8 cellular contexts compared by ENCODE assay signal in the genomic region with DNA sequence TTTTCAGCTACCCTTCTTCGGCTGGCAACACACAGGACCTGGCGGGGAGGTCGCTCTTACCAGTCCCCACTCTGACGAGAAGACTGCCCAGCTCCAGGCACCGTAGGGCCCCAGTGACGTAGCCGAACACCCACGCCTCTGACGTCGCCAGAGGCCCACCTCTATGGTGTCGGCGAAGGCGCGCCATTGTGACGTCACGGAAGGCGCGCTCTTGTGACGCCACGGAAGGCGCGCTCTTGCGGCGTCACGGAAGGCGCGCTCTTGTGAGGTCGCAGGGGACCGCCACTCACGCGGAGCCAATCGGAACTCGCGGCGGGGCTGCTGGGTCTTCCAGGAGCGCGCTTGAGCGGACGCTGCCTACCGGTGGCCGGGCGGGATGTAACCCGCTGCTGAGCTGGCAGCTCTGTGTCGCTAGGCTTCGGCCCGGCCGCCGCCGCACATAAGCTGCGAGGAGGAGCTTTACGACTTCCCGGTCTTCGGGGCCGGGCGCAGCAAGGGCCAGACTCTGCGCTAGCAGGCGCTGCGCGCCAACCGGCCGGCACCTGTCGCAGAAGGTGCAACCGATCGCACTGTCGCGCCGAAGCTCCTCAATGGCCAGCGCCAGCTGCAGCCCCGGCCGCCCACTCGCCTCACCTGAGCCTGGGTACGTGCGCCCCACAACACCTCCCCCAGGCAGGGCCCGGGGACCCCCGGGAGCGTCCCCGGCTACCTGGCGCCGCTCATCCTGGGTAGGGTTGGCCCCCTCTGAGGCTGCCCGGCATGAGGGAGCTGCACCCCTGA.
DNase-seq lines count a peak whose midpoint lies in the region; ATAC-seq and TF ChIP-seq lines count a peak whose summit lies in the region.
"Not testable (repeated sequence)": the region's sequence is repeated elsewhere in the genome, so short reads cannot be mapped to it uniquely, and the experiment has no call there.

No MANE protein-coding gene starts in this region.

- H4K20me1 ChIP-seq in smooth muscle cell (ENCODE audit: low read depth) = not testable (repeated sequence)

- WGBS in smooth muscle cell (ENCODE audit: low lambda C conversion rate) = under 1% methylated on average over 69 of the region's 80 CpGs

- H3K4me1 ChIP-seq in smooth muscle cell (ENCODE audit: low read depth) = not testable (repeated sequence)

- H3K9me3 ChIP-seq in smooth muscle cell (replicated peaks; ENCODE audit: low read depth) = not testable (repeated sequence)

- peak overlapping the region; percentile 76 for H3K4me2 ChIP-seq in smooth muscle cell

- H3K4me3 ChIP-seq in WI38 (ENCODE audit: low read depth, low read length) (peak overlapping the region; percentile 70), cardiac fibroblast (replicated peaks in 1 of 2; ENCODE audit: low read depth in 2 of 2, low read length in 2 of 2) (peak overlapping the region; percentile 73 to 78), smooth muscle cell (peak overlapping the region; percentile 56)

- H3K27me3 ChIP-seq in smooth muscle cell (ENCODE audit: low read depth) = not testable (repeated sequence)

- H3K9ac ChIP-seq in smooth muscle cell (ENCODE audit: low read depth) = peak overlapping the region; percentile 91

- H3K27ac ChIP-seq in smooth muscle cell (ENCODE audit: low read depth) = peak overlapping the region; percentile 93

- not testable (repeated sequence) for H3K79me2 ChIP-seq in smooth muscle cell (ENCODE audit: low read depth)

- TF ChIP-seq CTCF in WI38 (IDR thresholded peaks at IDR 0.05; ENCODE audit: low read depth, low read length) (0 out of 2 replicates have a peak, but pooled peaks have one; percentile 5), cardiac fibroblast (IDR thresholded peaks at IDR 0.05; ENCODE audit: low read depth, low read length) (peak; percentile 16)
- not testable (repeated sequence) for TF ChIP-seq CTCF in smooth muscle cell (IDR thresholded peaks at IDR 0.05; ENCODE audit: borderline replicate concordance, insufficient read depth, poor library complexity, severe bottlenecking)

- H3F3A ChIP-seq in smooth muscle cell (ENCODE audit: low read depth) = not testable (repeated sequence)

- peak; percentile 94 for DNase-seq in AG08395 (ENCODE audit: low spot score)
- peak; percentile 37 for DNase-seq in NCI-H2196 treated with DMSO at 0.1 percent for 48 hours (lab: John Stamatoyannopoulos, UW; ENCODE audit: unreplicated experiment)
- DNase-seq in cardiac fibroblast (ENCODE audit: low read depth in 2 of 2) = peak; percentile 98 to 100
- DNase-seq in iPS-NIHi7 (ENCODE audit: extremely low spot score) = peak; percentile 94
- DNase-seq in smooth muscle cell (lab: John Stamatoyannopoulos, UW; ENCODE audit: unreplicated experiment) = peak; percentile 80

- H2AFZ ChIP-seq in smooth muscle cell (ENCODE audit: low read depth) = not testable (repeated sequence)

- peak; percentile 100 for ATAC-seq in GM18907 (IDR thresholded peaks at IDR 0.05; ENCODE audit: unreplicated experiment)
- ATAC-seq in HG03139 (IDR thresholded peaks at IDR 0.05; ENCODE audit: unreplicated experiment) = peak; percentile 100

- not testable (repeated sequence) for H3K36me3 ChIP-seq in smooth muscle cell (ENCODE audit: low read depth)

Comparison
In these comparisons a context has a peak if more than half of its experiments do, and no peak if none do; other contexts are left out.
1. Peak in every context shown above with its lines: DNase-seq, ATAC-seq, H3K4me3 ChIP-seq and H3K27ac ChIP-seq.
2. DNase-seq: peak in every context shown above with its lines; median percentile 99 in cardiac fibroblast; 94 in AG08395; 94 in iPS-NIHi7; 80 in smooth muscle cell; 37 in NCI-H2196 treated with DMSO at 0.1 percent for 48 hours.